Comparison of ENCODE assay signal across 1 cellular context in genomic region chr10:97097154-97097490, GRCh38.
TF ChIP-seq lines count a peak whose summit lies in the region.

No MANE protein-coding gene starts in this region.

TF ChIP-seq in H1, 55 proteins besides CTCF, POLR2A, EP300 and RAD21 (continued from another document):
- TF ChIP-seq SIX5 (IDR thresholded peaks at IDR 0.05; ENCODE audit: low read depth, low read length) (no peak), FOSL1 (IDR thresholded peaks at IDR 0.05; ENCODE audit: insufficient read depth, low read depth, low read length) (no peak), MAX (IDR thresholded peaks at IDR 0.05) (no peak), RXRA (IDR thresholded peaks at IDR 0.05; ENCODE audit: insufficient read depth, low read depth, low read length) (no peak), HDAC2 (IDR thresholded peaks at IDR 0.05; ENCODE audit: borderline replicate concordance in 1 of 2, low read depth in 2 of 2, low read length in 2 of 2) (no peak), CREB1 (IDR thresholded peaks at IDR 0.05) (no peak), KDM1A (IDR thresholded peaks at IDR 0.05; ENCODE audit: borderline replicate concordance, low read length) (no peak), GABPA (IDR thresholded peaks at IDR 0.05; ENCODE audit: borderline replicate concordance, insufficient read depth, low read length) (no peak)
